22 cellular contexts compared by ENCODE assay signal in the genomic region with DNA sequence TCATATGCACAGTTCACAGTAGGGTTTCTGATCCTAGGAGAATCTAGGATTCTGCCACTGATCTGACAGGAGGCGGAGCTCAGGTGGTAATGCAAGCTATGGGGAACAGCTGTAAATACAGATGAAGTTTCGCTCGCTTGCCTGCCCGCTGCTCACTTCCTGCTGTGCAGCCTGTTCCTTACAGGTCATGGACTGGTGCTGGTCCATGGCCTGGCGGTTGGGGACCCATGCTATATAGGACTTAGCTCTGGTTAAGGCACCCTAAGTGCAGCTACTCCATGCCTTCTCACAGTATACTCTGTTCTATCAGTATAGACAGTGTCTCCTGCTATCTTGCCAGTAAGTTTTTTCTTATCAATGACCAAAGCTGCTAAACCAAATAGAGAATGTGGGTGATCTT. TPM values are rescaled to one million over a fixed set of nuclear protein-coding genes. Genes with fewer than 3 reads are reported as not detected.
A peak's percentile ranks its signal among the peaks of the same experiment; 100 is the strongest.
DNase-seq lines count a peak whose midpoint lies in the region; ATAC-seq and TF ChIP-seq lines count a peak whose summit lies in the region.
"Had no signal": no experiment of that assay in that cellular context is flagged by ENCODE, and none has a peak within 500 bp of the region (broad histone marks: within the 10 kb centered on the region; RNA-seq: fewer than 3 reads in every experiment).

No MANE protein-coding gene starts in this region.

- peaks cover 4% of the 10 kb centered on the region for H3K27me3 Mint-ChIP-seq in activated naive CD8-positive, alpha-beta T cell
- H3K27me3 Mint-ChIP-seq in activated naive CD8-positive, alpha-beta T cell treated with anti-CD3 and anti-CD28 coated beads for 36 hours = peaks cover 23% of the 10 kb centered on the region
- H3K27me3 Mint-ChIP-seq in IgD-negative memory B cell = no peaks in the 10 kb centered on the region
- peaks cover 21% of the 10 kb centered on the region for H3K27me3 Mint-ChIP-seq in endodermal cell (ENCODE audit: insufficient read depth)

- H3K27ac ChIP-seq in endodermal cell (ENCODE audit: low read depth, low read length) (no peak overlapping the region), osteoblast (ENCODE audit: low read depth, low read length) (no peak overlapping the region)
- H3K27ac ChIP-seq: RWPE1, SK-N-MC had no signal

- H3K27me3 ChIP-seq in endodermal cell (ENCODE audit: control insufficient read depth, insufficient read depth, low read length, poor library complexity, severe bottlenecking) = peaks cover 24% of the 10 kb centered on the region
- peaks cover 16% of the 10 kb centered on the region for H3K27me3 ChIP-seq in osteoblast (ENCODE audit: insufficient read depth, low read length)

- peaks cover 55% of the 10 kb centered on the region for H3K36me3 ChIP-seq in endodermal cell (ENCODE audit: control insufficient read depth, insufficient read depth, low read length)
- H3K36me3 ChIP-seq in osteoblast (ENCODE audit: insufficient read depth, low read length) = peaks cover 15% of the 10 kb centered on the region

- peaks cover 26% of the 10 kb centered on the region for H3K4me1 Mint-ChIP-seq in activated naive CD8-positive, alpha-beta T cell (ENCODE audit: low read depth)
- peaks cover 27% of the 10 kb centered on the region for H3K4me1 Mint-ChIP-seq in activated naive CD8-positive, alpha-beta T cell treated with anti-CD3 and anti-CD28 coated beads for 36 hours
- peaks cover 9 to 15% (median 15%) of the 10 kb centered on the region in 3 donors for H3K4me1 Mint-ChIP-seq in IgD-negative memory B cell
- H3K4me1 Mint-ChIP-seq in endodermal cell = peaks cover 6% of the 10 kb centered on the region

- peak overlapping the region; percentile 23 for H3K4me3 ChIP-seq in endodermal cell (ENCODE audit: low read length)
- H3K4me3 ChIP-seq in osteoblast (ENCODE audit: insufficient read depth, low read length) = no peak overlapping the region
- H3K4me3 ChIP-seq: SK-N-MC had no signal

- no peak overlapping the region for H3K4me2 ChIP-seq in osteoblast (ENCODE audit: insufficient read depth, low read length)

- TF ChIP-seq CTCF in endodermal cell (conservative IDR thresholded peaks at IDR 0.05) (no peak), osteoblast (IDR thresholded peaks at IDR 0.05; ENCODE audit: extremely low read depth, low read depth, low read length) (no peak)

- H3K9me3 Mint-ChIP-seq in activated naive CD8-positive, alpha-beta T cell (ENCODE audit: low read depth) = no peaks in the 10 kb centered on the region
- H3K9me3 Mint-ChIP-seq in activated naive CD8-positive, alpha-beta T cell treated with anti-CD3 and anti-CD28 coated beads for 36 hours = no peaks in the 10 kb centered on the region
- H3K9me3 Mint-ChIP-seq in IgD-negative memory B cell (no peaks in the 10 kb centered on the region), endodermal cell (peaks cover 26% of the 10 kb centered on the region)

- H3K9me3 ChIP-seq in endodermal cell (ENCODE audit: control insufficient read depth, low read length) = peaks cover 27% of the 10 kb centered on the region
- no peaks in the 10 kb centered on the region for H3K9me3 ChIP-seq in osteoblast (ENCODE audit: low read depth, low read length)
- H3K9me3 ChIP-seq: Caco-2 had no signal

- H2AFZ ChIP-seq in osteoblast (ENCODE audit: low read length) = no peak overlapping the region

- WGBS in endodermal cell (ENCODE audit: insufficient coverage in 1 of 2, insufficient read length in 1 of 2), 2 experiments = 95 to 98% methylated on average over 5 of the region's 5 CpGs

- H3K4me1 ChIP-seq in endodermal cell (ENCODE audit: control insufficient read depth, insufficient read depth, low read length) = peaks cover 4% of the 10 kb centered on the region
- H3K4me1 ChIP-seq in osteoblast (ENCODE audit: insufficient read depth, low read length) = peaks cover 8% of the 10 kb centered on the region

- no peak overlapping the region for H3K9ac ChIP-seq in endodermal cell (ENCODE audit: extremely low read depth, low read length, poor library complexity, severe bottlenecking)

- no peak for DNase-seq in activated naive CD8-positive, alpha-beta T cell treated with anti-CD3 and anti-CD28 coated beads for 36 hours
- no peak for DNase-seq in endodermal cell
- peak; percentile 50 for DNase-seq in osteoblast (ENCODE audit: insufficient read length, low spot score, missing footprints)
- no peak for DNase-seq in NCI-H524 (lab: John Stamatoyannopoulos, UW)
- no peak for DNase-seq in HuH-7 (ENCODE audit: low spot score)
- DNase-seq: Caco-2; DMS 273 treated with DMSO at 0.1 percent for 48 hours; KBM-7; NCI-H1092 treated with DMSO at 0.1 percent for 48 hours; NCI-H1436 treated with DMSO at 0.1 percent for 48 hours; NCI-H1930; NCI-H2227 treated with DMSO at 0.1 percent for 48 hours; NCI-H510A; NCI-H774; NK-92 treated with Interleukin-12 subunit alpha and Interleukin-12 subunit beta, amount 100 ng/mL, for 24 hours; SHP77 treated with DMSO at 0.1 percent for 48 hours had no signal

- H3K79me2 ChIP-seq in osteoblast (ENCODE audit: insufficient read depth, low read length) = peaks cover 52% of the 10 kb centered on the region

- no peak overlapping the region for H3K27ac Mint-ChIP-seq in activated naive CD8-positive, alpha-beta T cell
- H3K27ac Mint-ChIP-seq in activated naive CD8-positive, alpha-beta T cell treated with anti-CD3 and anti-CD28 coated beads for 36 hours = no peak overlapping the region
- H3K27ac Mint-ChIP-seq in IgD-negative memory B cell (no peak overlapping the region), endodermal cell (no peak overlapping the region)
- H3K27ac Mint-ChIP-seq: B cell had no signal

- peak overlapping the region; percentile 46 for H3K4me3 Mint-ChIP-seq in activated naive CD8-positive, alpha-beta T cell
- H3K4me3 Mint-ChIP-seq in activated naive CD8-positive, alpha-beta T cell treated with anti-CD3 and anti-CD28 coated beads for 36 hours = no peak overlapping the region
- H3K4me3 Mint-ChIP-seq in IgD-negative memory B cell (peak overlapping the region in 3 of 4 donors; percentile 26 to 50 (median 33)), endodermal cell (no peak overlapping the region)

- ATAC-seq in GM21526 (IDR thresholded peaks at IDR 0.05; ENCODE audit: low FRiP score, unreplicated experiment) = no peak

- peaks cover 20% of the 10 kb centered on the region for H3K36me3 Mint-ChIP-seq in activated naive CD8-positive, alpha-beta T cell
- H3K36me3 Mint-ChIP-seq in activated naive CD8-positive, alpha-beta T cell treated with anti-CD3 and anti-CD28 coated beads for 36 hours = peaks cover 46% of the 10 kb centered on the region
- no peaks in the 10 kb centered on the region for H3K36me3 Mint-ChIP-seq in IgD-negative memory B cell
- peaks cover 61% of the 10 kb centered on the region for H3K36me3 Mint-ChIP-seq in endodermal cell (ENCODE audit: low read depth)

- H4K20me1 ChIP-seq in osteoblast (ENCODE audit: insufficient read depth, low read length) = no peaks in the 10 kb centered on the region

RNA-seq across cellular contexts. Expression of gene MPHOSPH6, which starts 2.4 kb away (rescaled TPM):
- 10 to 100 TPM; 39.8 to 41.0 TPM for total RNA-seq in activated naive CD8-positive, alpha-beta T cell treated with anti-CD3 and anti-CD28 coated beads for 36 hours
- 13.1 TPM for polyA plus RNA-seq in IgD-negative memory B cell
- total RNA-seq in endodermal cell (10 to 100 TPM; 38.6 to 39.1 TPM), osteoblast (20.9 and 23.9 TPM in 2 replicates)
- 51.0 TPM for polyA plus RNA-seq in endodermal cell (2013, experiment 1 of 2)
- 53.9 TPM for polyA plus RNA-seq in endodermal cell (2013, experiment 2 of 2)

Comparison
In these comparisons a context has a peak if more than half of its experiments do, and no peak if none do; other contexts are left out.
1. H3K4me3 Mint-ChIP-seq: peak in activated naive CD8-positive, alpha-beta T cell (single experiment) and IgD-negative memory B cell (3 of 4); none in activated naive CD8-positive, alpha-beta T cell treated with anti-CD3 and anti-CD28 coated beads for 36 hours (single experiment) and endodermal cell (single experiment).